In genomic region chr19:1944088-1944915, GRCh38 we compare ENCODE assay signal across 14 cellular contexts. TPM values are rescaled to one million over a fixed set of nuclear protein-coding genes. Genes with fewer than 3 reads are reported as not detected.
DNase-seq lines count a peak whose midpoint lies in the region; ATAC-seq, FAIRE-seq and TF ChIP-seq lines count a peak whose summit lies in the region.
"Had no signal": no experiment of that assay in that cellular context is flagged by ENCODE, and none has a peak within 500 bp of the region (broad histone marks: within the 10 kb centered on the region; RNA-seq: fewer than 3 reads in every experiment).

No MANE protein-coding gene starts in this region.

- FAIRE-seq in HepG2 (lab: Jason Lieb, UNC) = no peak

- CTCF ChIA-PET in activated naive CD4-positive, alpha-beta T cell treated with anti-CD3 and anti-CD28 coated beads, Interleukin-2, amount 10 ng/mL, durations not matched to agents 7 days and 5 days (lab: Charles Lee) = interaction anchor here (0.5 kb wide), 1 partner anchor 500 kb away, joined by 3 read pairs; no protein-coding TSS in a partner anchor
- CTCF ChIA-PET in HepG2 (lab: Yijun Ruan, JAX; ENCODE audit: low intra/inter-chr PET ratio, low total read pairs) = no interaction called here

- peak overlapping the region; percentile 97; the same call in 1 of the 2 replicates for H3K4me2 ChIP-seq in HepG2 (ENCODE audit: low read depth, low read length)

- TF ChIP-seq EP300 in HepG2 (IDR thresholded peaks at IDR 0.05; ENCODE audit: low read depth in 2 of 2, low read length in 2 of 2) (no peak), HepG2 (CRISPR knock-in tag; IDR thresholded peaks at IDR 0.05; ENCODE audit: borderline replicate concordance) (no peak), transverse colon (IDR thresholded peaks at IDR 0.05; ENCODE audit: low read depth) (no peak)

- peaks cover 52% of the 10 kb centered on the region for H4K20me1 ChIP-seq in HepG2 (ENCODE audit: insufficient read depth, low read length)

- H3K27ac ChIP-seq in VCaP = peak overlapping the region; percentile 84
- H3K27ac ChIP-seq in HepG2 (ENCODE audit: extremely low read length, insufficient read depth, low read length) = no peak overlapping the region
- no peak overlapping the region for H3K27ac ChIP-seq in transverse colon

- DNase-seq in activated naive CD4-positive, alpha-beta T cell treated with anti-CD3 and anti-CD28 coated beads, Interleukin-2, amount 10 ng/mL, durations not matched to agents 7 days and 5 days = no peak
- DNase-seq in activated naive CD4-positive, alpha-beta T cell treated with anti-CD3 and anti-CD28 coated beads, Interleukin-2, amount 50 U/mL, for 16 hours = no peak
- DNase-seq in HepG2 (ENCODE audit: low spot score) = no peak
- DNase-seq in transverse colon = peak; percentile 39
- no peak for DNase-seq in dedifferentiated amniotic fluid mesenchymal stem cell (ENCODE audit: extremely low spot score)
- DNase-seq in NAMALWA (ENCODE audit: low spot score) = no peak
- DNase-seq: activated gamma-delta T cell treated with Interleukin-2 at 50 U/mL for 16 hours, glutamatergic neuron, GOT3, Karpas-422, left ventricle myocardium superior, NCI-H2171 treated with DMSO at 0.1 percent for 48 hours had no signal

- H3K4me1 ChIP-seq in HepG2 (ENCODE audit: insufficient read depth, low read length) (peaks cover 30% of the 10 kb centered on the region), transverse colon (peaks cover 18 to 41% (median 30%) of the 10 kb centered on the region in 4 donors)

- H2AFZ ChIP-seq in HepG2 (ENCODE audit: low read length) = no peak overlapping the region

- H3K27me3 Mint-ChIP-seq in activated naive CD4-positive, alpha-beta T cell treated with anti-CD3 and anti-CD28 coated beads, Interleukin-2, amount 10 ng/mL, durations not matched to agents 7 days and 5 days = peaks cover 6% of the 10 kb centered on the region

- BruUV-seq in HepG2 (replicated peaks; lab: Mats Ljungman, UMichigan) = no TSS peak

- WGBS in HepG2 (ENCODE audit: low lambda C conversion rate) = 90% methylated on average over 14 of the region's 42 CpGs
- WGBS in transverse colon (ENCODE audit: low coverage in 1 of 2), 2 donors = 60 to 80% methylated on average over 1 to 36 of the region's 42 CpGs

- H3K36me3 ChIP-seq in HepG2 (replicated peaks in 1 of 2; ENCODE audit: control insufficient read depth in 1 of 2, insufficient read depth in 2 of 2, low read length in 2 of 2) (peaks cover 2 to 8% of the 10 kb centered on the region in 2 experiments; a peak in 3 of 5 replicates), transverse colon (no peaks in the 10 kb centered on the region)

- H3K4me1 Mint-ChIP-seq in activated naive CD4-positive, alpha-beta T cell treated with anti-CD3 and anti-CD28 coated beads, Interleukin-2, amount 10 ng/mL, durations not matched to agents 7 days and 5 days = peaks cover 44% of the 10 kb centered on the region

- H3K27ac Mint-ChIP-seq in activated naive CD4-positive, alpha-beta T cell treated with anti-CD3 and anti-CD28 coated beads, Interleukin-2, amount 10 ng/mL, durations not matched to agents 7 days and 5 days = peak overlapping the region; percentile 64

- peaks cover 61% of the 10 kb centered on the region for H3K79me2 ChIP-seq in HepG2 (ENCODE audit: insufficient read depth, low read length)

- no peak overlapping the region for H3K9ac ChIP-seq in HepG2 (ENCODE audit: insufficient read depth, low read depth, low read length)

- intact Hi-C loops in HepG2 (cut with micrococcal nuclease; ENCODE audit: unreplicated experiment) (no loop called here), transverse colon (cut with DNase I; ENCODE audit: low total_unique reads) (no loop called here)

- H3K4me3 ChIP-seq in HepG2 (replicated peaks in 1 of 3; ENCODE audit: insufficient read depth in 1 of 3, low read depth in 2 of 3, low read length in 3 of 3) = peak overlapping the region in 1 of 3 experiments; percentile 95; a peak in 1 of 6 replicates
- H3K4me3 ChIP-seq in transverse colon = no peak overlapping the region

- H3K9me3 Mint-ChIP-seq in activated naive CD4-positive, alpha-beta T cell treated with anti-CD3 and anti-CD28 coated beads, Interleukin-2, amount 10 ng/mL, durations not matched to agents 7 days and 5 days = no peaks in the 10 kb centered on the region

- POLR2A ChIA-PET in HepG2 (lab: Yijun Ruan, JAX) = no interaction called here

- no peak for ATAC-seq in HepG2
- no peak for ATAC-seq in GM19351 (IDR thresholded peaks at IDR 0.05; ENCODE audit: unreplicated experiment)
- ATAC-seq: left ventricle myocardium superior had no signal

- in situ Hi-C loops in HepG2 (cut with HindIII; ENCODE audit: extremely low pct_ligation_motif_present, low pct_unique_long_range_greater_than_20kb) = no loop called here
- in situ Hi-C loops in transverse colon (cut with MboI; ENCODE audit: low pct_ligation_motif_present in 1 of 4, low pct_unique_long_range_greater_than_20kb in 1 of 4, low sequenced_read_pairs in 3 of 4) = no loop called here

- no peaks in the 10 kb centered on the region for H3K9me3 ChIP-seq in HepG2 (ENCODE audit: low read length)
- no peaks in the 10 kb centered on the region for H3K9me3 ChIP-seq in transverse colon

- TF ChIP-seq POLR2A in HepG2 (IDR thresholded peaks at IDR 0.05; ENCODE audit: insufficient read depth in 1 of 2, low read depth in 2 of 2, low read length in 2 of 2) (no peak), transverse colon (IDR thresholded peaks at IDR 0.05) (no peak)

- H3K27me3 ChIP-seq in HepG2 (ENCODE audit: control insufficient read depth in 1 of 2, insufficient read depth in 2 of 2, low read length in 2 of 2) (no peaks in the 10 kb centered on the region; a peak in 1 of 5 replicates), transverse colon (no peaks in the 10 kb centered on the region)

- H3K4me3 Mint-ChIP-seq in activated naive CD4-positive, alpha-beta T cell treated with anti-CD3 and anti-CD28 coated beads, Interleukin-2, amount 10 ng/mL, durations not matched to agents 7 days and 5 days = peak overlapping the region; percentile 97

- no peak for TF ChIP-seq RAD21 in HepG2 (CRISPR knock-in tag; IDR thresholded peaks at IDR 0.05)

- TF ChIP-seq CTCF in VCaP (conservative IDR thresholded peaks at IDR 0.05) (no peak), HepG2 (CRISPR knock-in tag; IDR thresholded peaks at IDR 0.05) (no peak), transverse colon (IDR thresholded peaks at IDR 0.05) (no peak)

- peaks cover 25% of the 10 kb centered on the region for H3K36me3 Mint-ChIP-seq in activated naive CD4-positive, alpha-beta T cell treated with anti-CD3 and anti-CD28 coated beads, Interleukin-2, amount 10 ng/mL, durations not matched to agents 7 days and 5 days

RNA-seq across cellular contexts. Expression of gene CSNK1G2, which starts 3.3 kb away (rescaled TPM):
- total RNA-seq in HepG2 (2016; rRNA removed; fragmentation: Illumina TruSeq; extraction: Trizol) = 29.7 and 53.8 TPM in 2 replicates
- total RNA-seq in HepG2 (2016; cell fraction: cytosol; rRNA removed; fragmentation: Illumina TruSeq; extraction: Trizol; ENCODE audit: low read depth) = 40.6 and 41.0 TPM in 2 replicates
- total RNA-seq in HepG2 (2016; cell fraction: insoluble cytoplasmic fraction; rRNA removed; fragmentation: Illumina TruSeq; extraction: Trizol) = 26.8 and 56.3 TPM in 2 replicates
- 85.2 and 87.4 TPM in 2 replicates for total RNA-seq in HepG2 (2016; cell fraction: membrane; rRNA removed; fragmentation: Illumina TruSeq; extraction: Trizol)
- 39.2 and 46.8 TPM in 2 replicates for total RNA-seq in HepG2 (2016; cell fraction: nucleus; rRNA removed; fragmentation: Illumina TruSeq; extraction: Trizol)
- polyA plus RNA-seq in HepG2 (2011; rRNA removed) = 72.5 and 88.4 TPM in 2 replicates
- 33.8 and 56.1 TPM in 2 replicates for polyA plus RNA-seq in HepG2 (2011; cell fraction: cytosol; rRNA removed)
- polyA plus RNA-seq in HepG2 (2011; cell fraction: nucleus; rRNA removed) = 380 and 522 TPM in 2 replicates
- polyA plus RNA-seq in HepG2 (2012) = 38.6 and 40.4 TPM in 2 replicates
- polyA plus RNA-seq in HepG2 (2016; cell fraction: cytosol; fragmentation: Illumina TruSeq; extraction: Trizol; ENCODE audit: low read depth) = 39.6 and 47.2 TPM in 2 replicates
- polyA plus RNA-seq in HepG2 (2016; cell fraction: insoluble cytoplasmic fraction; fragmentation: Illumina TruSeq; extraction: Trizol; ENCODE audit: low read depth) = 36.1 and 45.7 TPM in 2 replicates
- polyA plus RNA-seq in HepG2 (2016; cell fraction: membrane; fragmentation: Illumina TruSeq; extraction: Trizol; ENCODE audit: low read depth) = 79.1 and 81.2 TPM in 2 replicates
- polyA plus RNA-seq in HepG2 (2016; cell fraction: nucleus; fragmentation: Illumina TruSeq; extraction: Trizol; ENCODE audit: insufficient read depth, low read depth) = 157 TPM in 2 replicates
- polyA minus RNA-seq in HepG2 (2011; rRNA and poly(A)+ RNA removed; ENCODE audit: low replicate concordance) = 51.2 and 83.6 TPM in 2 replicates
- 23.6 and 25.2 TPM in 2 replicates for polyA minus RNA-seq in HepG2 (2011; cell fraction: cytosol; rRNA and poly(A)+ RNA removed)
- 18.2 and 21.2 TPM in 2 replicates for polyA minus RNA-seq in HepG2 (2011; cell fraction: nucleus; rRNA and poly(A)+ RNA removed)
- total RNA-seq in transverse colon = 100 to 1,000 TPM in 2 of 4 donors, 10 to 100 TPM in 2; 75.0 to 321 (median 140) TPM

RNA-seq across cellular contexts. Expression of gene ADAT3, which starts 39.1 kb away (rescaled TPM):
- total RNA-seq in HepG2 (2016; rRNA removed; fragmentation: Illumina TruSeq; extraction: Trizol) = 2.0 and 3.5 TPM in 2 replicates
- 0.79 and 0.81 TPM in 2 replicates for total RNA-seq in HepG2 (2016; cell fraction: cytosol; rRNA removed; fragmentation: Illumina TruSeq; extraction: Trizol; ENCODE audit: low read depth)
- 1.7 and 3.1 TPM in 2 replicates for total RNA-seq in HepG2 (2016; cell fraction: insoluble cytoplasmic fraction; rRNA removed; fragmentation: Illumina TruSeq; extraction: Trizol)
- 1.7 and 2.1 TPM in 2 replicates for total RNA-seq in HepG2 (2016; cell fraction: membrane; rRNA removed; fragmentation: Illumina TruSeq; extraction: Trizol)
- 1.5 and 1.9 TPM in 2 replicates for total RNA-seq in HepG2 (2016; cell fraction: nucleus; rRNA removed; fragmentation: Illumina TruSeq; extraction: Trizol)
- polyA plus RNA-seq in HepG2 (2011; rRNA removed) = 0.95 and 1.4 TPM in 2 replicates
- polyA plus RNA-seq in HepG2 (2011; cell fraction: cytosol; rRNA removed) = 0.94 and 1.7 TPM in 2 replicates
- 6.4 and 7.8 TPM in 2 replicates for polyA plus RNA-seq in HepG2 (2011; cell fraction: nucleus; rRNA removed)
- 1.3 and 1.7 TPM in 2 replicates for polyA plus RNA-seq in HepG2 (2012)
- polyA plus RNA-seq in HepG2 (2016; cell fraction: cytosol; fragmentation: Illumina TruSeq; extraction: Trizol; ENCODE audit: low read depth) = 0.68 TPM in 2 replicates
- polyA plus RNA-seq in HepG2 (2016; cell fraction: insoluble cytoplasmic fraction; fragmentation: Illumina TruSeq; extraction: Trizol; ENCODE audit: low read depth) = 2.8 and 3.5 TPM in 2 replicates
- polyA plus RNA-seq in HepG2 (2016; cell fraction: membrane; fragmentation: Illumina TruSeq; extraction: Trizol; ENCODE audit: low read depth) = 1.1 and 1.4 TPM in 2 replicates
- polyA plus RNA-seq in HepG2 (2016; cell fraction: nucleus; fragmentation: Illumina TruSeq; extraction: Trizol; ENCODE audit: insufficient read depth, low read depth) = 5.0 and 6.1 TPM in 2 replicates
- polyA minus RNA-seq in HepG2 (2011; rRNA and poly(A)+ RNA removed; ENCODE audit: low replicate concordance) = 2.1 and 3.8 TPM in 2 replicates
- polyA minus RNA-seq in HepG2 (2011; cell fraction: cytosol; rRNA and poly(A)+ RNA removed) = 1.3 and 1.6 TPM in 2 replicates
- polyA minus RNA-seq in HepG2 (2011; cell fraction: nucleus; rRNA and poly(A)+ RNA removed) = 2.3 and 2.6 TPM in 2 replicates
- total RNA-seq in transverse colon = 10 to 100 TPM; 18.7 to 73.2 (median 30.3) TPM

RNA-seq across cellular contexts. Expression of gene SCAMP4, which starts 39.1 kb away (rescaled TPM):
- total RNA-seq in HepG2 (2016; rRNA removed; fragmentation: Illumina TruSeq; extraction: Trizol) (10.8 and 13.7 TPM in 2 replicates), transverse colon (100 to 1,000 TPM in 1 of 4 donors, 10 to 100 TPM in 3; 25.1 to 119 (median 86.6) TPM)
- 4.4 and 5.1 TPM in 2 replicates for total RNA-seq in HepG2 (2016; cell fraction: cytosol; rRNA removed; fragmentation: Illumina TruSeq; extraction: Trizol; ENCODE audit: low read depth)
- 9.1 and 12.6 TPM in 2 replicates for total RNA-seq in HepG2 (2016; cell fraction: insoluble cytoplasmic fraction; rRNA removed; fragmentation: Illumina TruSeq; extraction: Trizol)
- 10.1 and 10.7 TPM in 2 replicates for total RNA-seq in HepG2 (2016; cell fraction: membrane; rRNA removed; fragmentation: Illumina TruSeq; extraction: Trizol)
- total RNA-seq in HepG2 (2016; cell fraction: nucleus; rRNA removed; fragmentation: Illumina TruSeq; extraction: Trizol) = 24.2 and 31.8 TPM in 2 replicates
- polyA plus RNA-seq in HepG2 (2011; rRNA removed) = 10.7 and 12.8 TPM in 2 replicates
- polyA plus RNA-seq in HepG2 (2011; cell fraction: cytosol; rRNA removed) = 7.6 and 8.7 TPM in 2 replicates
- polyA plus RNA-seq in HepG2 (2011; cell fraction: nucleus; rRNA removed) = 43.5 and 55.3 TPM in 2 replicates
- 21.8 and 32.2 TPM in 2 replicates for polyA plus RNA-seq in HepG2 (2012)
- 5.1 and 6.4 TPM in 2 replicates for polyA plus RNA-seq in HepG2 (2016; cell fraction: cytosol; fragmentation: Illumina TruSeq; extraction: Trizol; ENCODE audit: low read depth)
- 10.3 and 13.4 TPM in 2 replicates for polyA plus RNA-seq in HepG2 (2016; cell fraction: insoluble cytoplasmic fraction; fragmentation: Illumina TruSeq; extraction: Trizol; ENCODE audit: low read depth)
- polyA plus RNA-seq in HepG2 (2016; cell fraction: membrane; fragmentation: Illumina TruSeq; extraction: Trizol; ENCODE audit: low read depth) = 11.5 and 11.6 TPM in 2 replicates
- polyA plus RNA-seq in HepG2 (2016; cell fraction: nucleus; fragmentation: Illumina TruSeq; extraction: Trizol; ENCODE audit: insufficient read depth, low read depth) = 69.4 and 71.5 TPM in 2 replicates
- 14.8 and 32.0 TPM in 2 replicates for polyA minus RNA-seq in HepG2 (2011; rRNA and poly(A)+ RNA removed; ENCODE audit: low replicate concordance)
- polyA minus RNA-seq in HepG2 (2011; cell fraction: cytosol; rRNA and poly(A)+ RNA removed) = 35.3 TPM in 2 replicates
- polyA minus RNA-seq in HepG2 (2011; cell fraction: nucleus; rRNA and poly(A)+ RNA removed) = 13.2 and 15.5 TPM in 2 replicates

RNA-seq across cellular contexts. Expression of gene ABHD17A, which starts 59.0 kb away (rescaled TPM):
- total RNA-seq in HepG2 (2016; rRNA removed; fragmentation: Illumina TruSeq; extraction: Trizol) (27.9 and 40.8 TPM in 2 replicates), transverse colon (100 to 1,000 TPM in 3 of 4 donors, 10 to 100 TPM in 1; 90.0 to 179 (median 140) TPM)
- 52.2 and 64.4 TPM in 2 replicates for total RNA-seq in HepG2 (2016; cell fraction: cytosol; rRNA removed; fragmentation: Illumina TruSeq; extraction: Trizol; ENCODE audit: low read depth)
- total RNA-seq in HepG2 (2016; cell fraction: insoluble cytoplasmic fraction; rRNA removed; fragmentation: Illumina TruSeq; extraction: Trizol) = 24.0 and 37.3 TPM in 2 replicates
- 65.2 and 82.2 TPM in 2 replicates for total RNA-seq in HepG2 (2016; cell fraction: membrane; rRNA removed; fragmentation: Illumina TruSeq; extraction: Trizol)
- 17.1 and 19.3 TPM in 2 replicates for total RNA-seq in HepG2 (2016; cell fraction: nucleus; rRNA removed; fragmentation: Illumina TruSeq; extraction: Trizol)
- polyA plus RNA-seq in HepG2 (2011; rRNA removed) = 27.7 and 44.6 TPM in 2 replicates
- polyA plus RNA-seq in HepG2 (2011; cell fraction: cytosol; rRNA removed) = 25.9 and 53.1 TPM in 2 replicates
- polyA plus RNA-seq in HepG2 (2011; cell fraction: nucleus; rRNA removed) = 72.5 and 83.8 TPM in 2 replicates
- polyA plus RNA-seq in HepG2 (2012) = 11.9 and 16.2 TPM in 2 replicates
- 51.0 and 62.5 TPM in 2 replicates for polyA plus RNA-seq in HepG2 (2016; cell fraction: cytosol; fragmentation: Illumina TruSeq; extraction: Trizol; ENCODE audit: low read depth)
- polyA plus RNA-seq in HepG2 (2016; cell fraction: insoluble cytoplasmic fraction; fragmentation: Illumina TruSeq; extraction: Trizol; ENCODE audit: low read depth) = 25.3 and 27.0 TPM in 2 replicates
- 54.6 and 60.4 TPM in 2 replicates for polyA plus RNA-seq in HepG2 (2016; cell fraction: membrane; fragmentation: Illumina TruSeq; extraction: Trizol; ENCODE audit: low read depth)
- 38.7 and 42.0 TPM in 2 replicates for polyA plus RNA-seq in HepG2 (2016; cell fraction: nucleus; fragmentation: Illumina TruSeq; extraction: Trizol; ENCODE audit: insufficient read depth, low read depth)
- polyA minus RNA-seq in HepG2 (2011; rRNA and poly(A)+ RNA removed; ENCODE audit: low replicate concordance) = 15.0 and 50.9 TPM in 2 replicates
- 17.2 and 18.0 TPM in 2 replicates for polyA minus RNA-seq in HepG2 (2011; cell fraction: cytosol; rRNA and poly(A)+ RNA removed)
- 5.7 and 5.8 TPM in 2 replicates for polyA minus RNA-seq in HepG2 (2011; cell fraction: nucleus; rRNA and poly(A)+ RNA removed)
